In genomic region chrX:63754860-63755579, GRCh38 we compare ENCODE assay signal across 8 cellular contexts. TPM values are rescaled to one million over a fixed set of nuclear protein-coding genes. Genes with fewer than 3 reads are reported as not detected.
DNase-seq lines count a peak whose midpoint lies in the region; ATAC-seq and TF ChIP-seq lines count a peak whose summit lies in the region.

No MANE protein-coding gene starts in this region.

- peak overlapping the region; percentile 93 to 94 for H3K27ac Mint-ChIP-seq in natural killer cell treated with Interleukin-12 subunit alpha and Interleukin-12 subunit beta and Interleukin-15 and Interleukin-18, amount 100 ng/mL, for 72 hours

- peaks cover 48 to 66% of the 10 kb centered on the region in 2 donors for H3K4me1 Mint-ChIP-seq in natural killer cell treated with Interleukin-12 subunit alpha and Interleukin-12 subunit beta and Interleukin-15 and Interleukin-18, amount 100 ng/mL, for 72 hours (ENCODE audit: low read depth in 2 of 2)

- DNase-seq in EL (peak; percentile 93), H4 (ENCODE audit: low spot score) (peak; percentile 94), fibroblast of pulmonary artery (ENCODE audit: low read depth) (peak; percentile 95)
- peak; percentile 95 for DNase-seq in activated effector memory CD4-positive, alpha-beta T cell treated with anti-CD3 and anti-CD28 coated beads, Interleukin-2, amount 50 U/mL, for 16 hours
- DNase-seq in natural killer cell treated with Interleukin-12 subunit alpha and Interleukin-12 subunit beta and Interleukin-15 and Interleukin-18, amount 100 ng/mL, for 72 hours (ENCODE audit: low spot score): peak; percentile 93
- peak; percentile 88 for DNase-seq in stimulated activated naive CD4-positive, alpha-beta T cell treated with Interleukin-2 at 50 U/mL for 16 hours (lab: John Stamatoyannopoulos, UW)

- peak overlapping the region; percentile 77 for H2AFZ ChIP-seq in Loucy (ENCODE audit: low read length)

- peaks cover 21% of the 10 kb centered on the region for H3K4me1 ChIP-seq in Loucy (ENCODE audit: insufficient read depth, low read length, poor library complexity, severe bottlenecking)

- H3K4me3 ChIP-seq in Loucy (ENCODE audit: low read length, poor library complexity, severe bottlenecking): peak overlapping the region; percentile 95
- H3K4me3 ChIP-seq in fibroblast of pulmonary artery (replicated peaks; ENCODE audit: low read depth, low read length): peak overlapping the region; percentile 74

- H4K20me1 ChIP-seq in Loucy (ENCODE audit: insufficient read depth, low read length, poor library complexity, severe bottlenecking): peaks cover 4% of the 10 kb centered on the region

- H3K79me2 ChIP-seq in Loucy (ENCODE audit: insufficient read depth, low read length): peaks cover 34% of the 10 kb centered on the region

- peaks cover 16% of the 10 kb centered on the region for H3K36me3 Mint-ChIP-seq in natural killer cell treated with Interleukin-12 subunit alpha and Interleukin-12 subunit beta and Interleukin-15 and Interleukin-18, amount 100 ng/mL, for 72 hours

- no peaks in the 10 kb centered on the region for H3K27me3 ChIP-seq in Loucy (ENCODE audit: insufficient read depth, low read length, poor library complexity, severe bottlenecking)

- TF ChIP-seq POLR2A in Raji (IDR thresholded peaks at IDR 0.05; ENCODE audit: insufficient read depth, low read depth, low read length): peak; percentile 78

- H3K27me3 Mint-ChIP-seq in natural killer cell treated with Interleukin-12 subunit alpha and Interleukin-12 subunit beta and Interleukin-15 and Interleukin-18, amount 100 ng/mL, for 72 hours: peaks cover 0 to 14% of the 10 kb centered on the region in 2 donors

- H3K36me3 ChIP-seq in Loucy (ENCODE audit: insufficient read depth, low read length): no peaks in the 10 kb centered on the region

- TF ChIP-seq CTCF in Loucy (conservative IDR thresholded peaks at IDR 0.05; ENCODE audit: low read length) (no peak), fibroblast of pulmonary artery (IDR thresholded peaks at IDR 0.05; ENCODE audit: low read length, missing control alignments) (no peak)

- peak; percentile 97 to 98 for ATAC-seq in natural killer cell treated with Interleukin-12 subunit alpha and Interleukin-12 subunit beta and Interleukin-15 and Interleukin-18, amount 100 ng/mL, for 72 hours

- H3K9me2 ChIP-seq in Loucy (replicated peaks; ENCODE audit: low read depth, low read length): no peaks in the 10 kb centered on the region

- H3K9me3 ChIP-seq in Loucy (ENCODE audit: insufficient read depth, low read depth, low read length): no peaks in the 10 kb centered on the region

- no peaks in the 10 kb centered on the region for H3F3A ChIP-seq in Loucy (ENCODE audit: low read depth)

- H3K4me2 ChIP-seq in Loucy (ENCODE audit: low read depth, low read length, poor library complexity, severe bottlenecking): peak overlapping the region; percentile 91

- H3K9me3 Mint-ChIP-seq in natural killer cell treated with Interleukin-12 subunit alpha and Interleukin-12 subunit beta and Interleukin-15 and Interleukin-18, amount 100 ng/mL, for 72 hours: no peaks in the 10 kb centered on the region

- peak overlapping the region; percentile 100 for H3K4me3 Mint-ChIP-seq in natural killer cell treated with Interleukin-12 subunit alpha and Interleukin-12 subunit beta and Interleukin-15 and Interleukin-18, amount 100 ng/mL, for 72 hours

- peak overlapping the region; percentile 86 for H3K9ac ChIP-seq in Loucy (ENCODE audit: low read depth, low read length, poor library complexity, severe bottlenecking)

RNA-seq across cellular contexts. Expression of gene ARHGEF9, which starts 30.0 kb away (rescaled TPM):
- 9.1 and 16.1 TPM in 2 replicates for total RNA-seq in H4 (2014; rRNA removed; shearing (Covaris generic))
- 10 to 100 TPM; 21.6 to 36.0 TPM for total RNA-seq in natural killer cell treated with Interleukin-12 subunit alpha and Interleukin-12 subunit beta and Interleukin-15 and Interleukin-18, amount 100 ng/mL, for 72 hours

Comparison
In these comparisons a context has a peak if more than half of its experiments do, and no peak if none do; other contexts are left out.
1. Peak in every context shown above with its lines: DNase-seq, ATAC-seq and H3K4me3 ChIP-seq.